In genomic region chr2:168434164-168434563, GRCh38 we compare ENCODE assay signal across 1 cellular context.
A peak's percentile ranks its signal among the peaks of the same experiment; 100 is the strongest.
TF ChIP-seq lines count a peak whose summit lies in the region.

No MANE protein-coding gene starts in this region.

TF ChIP-seq in HEK293, 187 proteins besides CTCF, POLR2A, EP300 and RAD21 (continued from another document and continues in another):
- TF ChIP-seq ZNF280D (tag by site-specific recombination; IDR thresholded peaks at IDR 0.05) (no peak), ZNF558 (tag by site-specific recombination; IDR thresholded peaks at IDR 0.05) (0 out of 2 replicates have a peak, but pooled peaks have one; percentile 16), ZNF19 (tag by site-specific recombination; IDR thresholded peaks at IDR 0.05; ENCODE audit: low read depth) (no peak), PRDM10 (tag by site-specific recombination; IDR thresholded peaks at IDR 0.05) (peak; percentile 34; the same call in 1 of the 2 replicates), PRDM1 (tag by site-specific recombination; IDR thresholded peaks at IDR 0.05) (no peak), PBX3 (CRISPR knock-in tag; IDR thresholded peaks at IDR 0.05) (no peak), ZNF549 (tag by site-specific recombination; IDR thresholded peaks at IDR 0.05) (peak; percentile 73), ZBTB49 (tag by site-specific recombination; IDR thresholded peaks at IDR 0.05; ENCODE audit: low read depth) (no peak), ZNF202 (tag by site-specific recombination; IDR thresholded peaks at IDR 0.05; ENCODE audit: borderline replicate concordance) (no peak), PATZ1 (tag by site-specific recombination; IDR thresholded peaks at IDR 0.05) (no peak), ZNF121 (tag by site-specific recombination; IDR thresholded peaks at IDR 0.05) (no peak), HOXD13 (CRISPR knock-in tag; IDR thresholded peaks at IDR 0.05; ENCODE audit: borderline replicate concordance) (no peak), ZNF544 (tag by site-specific recombination; IDR thresholded peaks at IDR 0.05) (peak; percentile 73; the same call in 1 of the 2 replicates), ZNF174 (tag by site-specific recombination; IDR thresholded peaks at IDR 0.05) (0 out of 2 replicates have a peak, but pooled peaks have one; percentile 63), ZNF514 (tag by site-specific recombination; IDR thresholded peaks at IDR 0.05) (no peak), ZNF48 (tag by site-specific recombination; IDR thresholded peaks at IDR 0.05) (no peak), ZNF221 (tag by site-specific recombination; IDR thresholded peaks at IDR 0.05; ENCODE audit: borderline replicate concordance) (peak; percentile 83; the same call in 1 of the 2 replicates), BCL6B (tag by site-specific recombination; IDR thresholded peaks at IDR 0.05) (peak; percentile 75), ZNF510 (tag by site-specific recombination; IDR thresholded peaks at IDR 0.05; ENCODE audit: insufficient replicate concordance) (no peak), ZNF426 (tag by site-specific recombination; IDR thresholded peaks at IDR 0.05) (no peak), ZNF692 (tag by site-specific recombination; IDR thresholded peaks at IDR 0.05) (no peak), ZNF518A (tag by site-specific recombination; conservative IDR thresholded peaks at IDR 0.05; ENCODE audit: low read depth) (no peak), KLF7 (tag by site-specific recombination; IDR thresholded peaks at IDR 0.05; ENCODE audit: borderline replicate concordance) (no peak), ZNF324 (tag by site-specific recombination; IDR thresholded peaks at IDR 0.05) (no peak), ZNF248 (tag by site-specific recombination; IDR thresholded peaks at IDR 0.05) (peak; percentile 61; the same call in 1 of the 2 replicates), ZNF184 (tag by site-specific recombination; IDR thresholded peaks at IDR 0.05) (peak; percentile 69; the same call in 1 of the 2 replicates), ZNF404 (tag by site-specific recombination; IDR thresholded peaks at IDR 0.05) (no peak), REST (tag by site-specific recombination; IDR thresholded peaks at IDR 0.05) (no peak)
